Comparison of ENCODE assay signal across 18 cellular contexts in the genomic region with DNA sequence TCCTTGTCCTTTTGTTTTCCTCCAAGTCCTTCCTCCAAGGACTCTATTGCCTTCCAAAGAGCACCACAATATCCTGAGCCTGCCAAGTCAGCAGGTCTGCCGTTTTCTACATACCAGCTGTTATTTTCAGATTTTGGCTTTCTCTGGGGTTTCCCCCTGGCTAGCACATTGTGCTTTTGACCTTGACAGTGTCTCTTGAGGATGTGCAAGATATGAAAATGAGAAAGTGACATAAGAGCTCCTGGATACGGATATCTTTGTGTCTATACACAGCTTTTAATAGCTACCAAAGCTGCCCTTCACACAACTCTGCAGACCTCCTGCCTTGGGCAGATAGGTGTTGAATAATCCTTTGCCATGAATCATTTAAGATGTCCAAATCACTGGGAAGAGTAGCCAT.
DNase-seq lines count a peak whose midpoint lies in the region; ATAC-seq and TF ChIP-seq lines count a peak whose summit lies in the region.
"Had no signal": no experiment of that assay in that cellular context is flagged by ENCODE, and none has a peak within 500 bp of the region (broad histone marks: within the 10 kb centered on the region; RNA-seq: fewer than 3 reads in every experiment).

No MANE protein-coding gene starts in this region.

- H3K27me3 ChIP-seq in testis (no peaks in the 10 kb centered on the region), vagina (no peaks in the 10 kb centered on the region)
- H3K27me3 ChIP-seq: tibial nerve had no signal

- no peaks in the 10 kb centered on the region for H3K4me1 ChIP-seq in testis
- H3K4me1 ChIP-seq in vagina = no peaks in the 10 kb centered on the region
- H3K4me1 ChIP-seq: body of pancreas, Caco-2, tibial nerve had no signal

- H3K36me3 ChIP-seq in testis (ENCODE audit: low read depth, missing control alignments) (no peaks in the 10 kb centered on the region), vagina (no peaks in the 10 kb centered on the region)
- H3K36me3 ChIP-seq: tibial nerve had no signal

- peak; percentile 48 for ATAC-seq in Right ventricle myocardium inferior
- no peak for ATAC-seq in Right ventricle myocardium superior (ENCODE audit: poor library complexity)
- ATAC-seq in GM21737 (IDR thresholded peaks at IDR 0.05; ENCODE audit: unreplicated experiment) = peak; percentile 70
- peak; percentile 78 for ATAC-seq in HG03354 (IDR thresholded peaks at IDR 0.05; ENCODE audit: poor library complexity, severe bottlenecking, unreplicated experiment)
- ATAC-seq: body of pancreas, left colon, natural killer cell had no signal

- 23 to 36% methylated on average over 2 of the region's 2 CpGs for WGBS in testis, 2 donors

- DNase-seq in Right ventricle myocardium inferior (ENCODE audit: missing footprints) (no peak), Right ventricle myocardium superior (no peak), testis (peak; percentile 35), vagina (ENCODE audit: extremely low spot score in 2 of 2) (no peak), SIG-M5 (lab: John Stamatoyannopoulos, UW) (no peak), AG08396 (ENCODE audit: low spot score) (no peak)
- DNase-seq: 8988T; activated effector memory CD4-positive, alpha-beta T cell treated with anti-CD3 and anti-CD28 coated beads, Interleukin-2, amount 50 U/mL, for 16 hours; body of pancreas; Caco-2; head of caudate nucleus; HFFc6; left colon; natural killer cell; NCI-H1694 had no signal

- TF ChIP-seq POLR2A in testis (IDR thresholded peaks at IDR 0.05) = no peak
- TF ChIP-seq POLR2A in vagina (IDR thresholded peaks at IDR 0.05) = no peak

- H3K9me3 ChIP-seq in testis (no peaks in the 10 kb centered on the region), vagina (no peaks in the 10 kb centered on the region)
- H3K9me3 ChIP-seq: body of pancreas, Caco-2, tibial nerve had no signal

- H3K27ac ChIP-seq in testis = no peak overlapping the region
- no peak overlapping the region for H3K27ac ChIP-seq in vagina
- H3K27ac ChIP-seq: body of pancreas, tibial nerve had no signal

- intact Hi-C loops in Right ventricle myocardium inferior (cut with DNase I) (no loop called here), Right ventricle myocardium superior (cut with DNase I) (no loop called here), testis (cut with DNase I; ENCODE audit: low total_unique reads) (no loop called here), vagina (cut with DNase I) (no loop called here)

- TF ChIP-seq CTCF in testis (IDR thresholded peaks at IDR 0.05) (no peak), vagina (IDR thresholded peaks at IDR 0.05) (no peak)

- H3K4me3 ChIP-seq in testis = no peak overlapping the region
- H3K4me3 ChIP-seq in vagina = no peak overlapping the region
- H3K4me3 ChIP-seq: body of pancreas, tibial nerve had no signal
